In genomic region chr6:43369174-43370002, GRCh38 we compare ENCODE assay signal across 8 cellular contexts. TPM values are rescaled to one million over a fixed set of nuclear protein-coding genes. Genes with fewer than 3 reads are reported as not detected.
DNase-seq lines count a peak whose midpoint lies in the region; ATAC-seq, FAIRE-seq and TF ChIP-seq lines count a peak whose summit lies in the region.

ZNF318 (minus strand) TSS chr6:43369647; CDS start chr6:43369365, 282 bp downstream.

- TF ChIP-seq CTCF in Loucy (conservative IDR thresholded peaks at IDR 0.05; ENCODE audit: low read length): no peak
- no peak for TF ChIP-seq CTCF in RWPE2 (IDR thresholded peaks at IDR 0.05; ENCODE audit: poor library complexity, severe bottlenecking)
- TF ChIP-seq CTCF in fibroblast of mammary gland (conservative IDR thresholded peaks at IDR 0.05; ENCODE audit: control insufficient read depth, insufficient read depth, low read depth, low read length): no peak

- no peaks in the 10 kb centered on the region for H3K9me2 ChIP-seq in Loucy (replicated peaks; ENCODE audit: low read depth, low read length)

- H3K4me3 ChIP-seq in Loucy (ENCODE audit: low read length, poor library complexity, severe bottlenecking) (peak within 1 kb of the TSS; percentile 84), RWPE2 (ENCODE audit: severe bottlenecking) (peak within 1 kb of the TSS; percentile 87), fibroblast of mammary gland (ENCODE audit: control insufficient read depth, low read depth, low read length) (peak within 1 kb of the TSS; percentile 79)

- no peaks in the 10 kb centered on the region for H3K27me3 ChIP-seq in Loucy (ENCODE audit: insufficient read depth, low read length, poor library complexity, severe bottlenecking)
- no peaks in the 10 kb centered on the region for H3K27me3 ChIP-seq in RWPE2 (ENCODE audit: insufficient read depth, poor library complexity, severe bottlenecking)

- peak; percentile 97 for DNase-seq in EH (ENCODE audit: low read depth)
- DNase-seq in H54 (ENCODE audit: insufficient read length, low spot score): peak; percentile 91
- DNase-seq in RWPE2 (ENCODE audit: low spot score): peak; percentile 94
- peak; percentile 94 for DNase-seq in fibroblast of mammary gland (ENCODE audit: low read depth)
- DNase-seq in naive thymus-derived CD8-positive, alpha-beta T cell: peak; percentile 89 to 96 (median 92)
- peak; percentile 93 for DNase-seq in stimulated activated naive B cell treated with anti-CD40 and anti-IgM and Interleukin-4, amounts not matched to agents 10 μg/mL and 1 μg/mL and 100 μg/mL, for 72 hours

- peaks cover 42% of the 10 kb centered on the region for H3K4me1 ChIP-seq in Loucy (ENCODE audit: insufficient read depth, low read length, poor library complexity, severe bottlenecking)
- peaks cover 27% of the 10 kb centered on the region for H3K4me1 ChIP-seq in RWPE2 (ENCODE audit: insufficient read depth, poor library complexity, severe bottlenecking)

- H3K27me3 Mint-ChIP-seq in activated T-helper 17 cell treated with anti-CD3 and anti-CD28 coated beads, Interleukin-2, amount 50 U/mL, for 72 hours: no peaks in the 10 kb centered on the region
- H3K27me3 Mint-ChIP-seq in naive thymus-derived CD8-positive, alpha-beta T cell: no peaks in the 10 kb centered on the region
- H3K27me3 Mint-ChIP-seq in stimulated activated naive B cell treated with anti-CD40 and anti-IgM and Interleukin-4, amounts not matched to agents 10 μg/mL and 1 μg/mL and 100 μg/mL, for 72 hours: no peaks in the 10 kb centered on the region

- peaks cover 5% of the 10 kb centered on the region for H4K20me1 ChIP-seq in Loucy (ENCODE audit: insufficient read depth, low read length, poor library complexity, severe bottlenecking)

- peak; percentile 88 for ATAC-seq in RWPE2 (ENCODE audit: low read depth)
- ATAC-seq in activated T-helper 17 cell treated with anti-CD3 and anti-CD28 coated beads, Interleukin-2, amount 50 U/mL, for 72 hours (replicated peaks): peak; percentile 95
- ATAC-seq in naive thymus-derived CD8-positive, alpha-beta T cell: peak; percentile 91 to 95
- ATAC-seq in stimulated activated naive B cell treated with anti-CD40 and anti-IgM and Interleukin-4, amounts not matched to agents 10 μg/mL and 1 μg/mL and 100 μg/mL, for 72 hours (replicated peaks): peak; percentile 86 to 92

- peak within 1 kb of the TSS; percentile 94 for H3K4me2 ChIP-seq in Loucy (ENCODE audit: low read depth, low read length, poor library complexity, severe bottlenecking)

- peaks cover 11% of the 10 kb centered on the region for H3K36me3 Mint-ChIP-seq in activated T-helper 17 cell treated with anti-CD3 and anti-CD28 coated beads, Interleukin-2, amount 50 U/mL, for 72 hours (ENCODE audit: low read depth)
- peaks cover 3 to 9% (median 6%) of the 10 kb centered on the region in 3 donors for H3K36me3 Mint-ChIP-seq in naive thymus-derived CD8-positive, alpha-beta T cell
- H3K36me3 Mint-ChIP-seq in stimulated activated naive B cell treated with anti-CD40 and anti-IgM and Interleukin-4, amounts not matched to agents 10 μg/mL and 1 μg/mL and 100 μg/mL, for 72 hours: peaks cover 14 to 22% of the 10 kb centered on the region in 2 donors

- H3K36me3 ChIP-seq in Loucy (ENCODE audit: insufficient read depth, low read length) (0 out of 2 replicates have a peak, but pooled peaks cover 2% of the 10 kb centered on the region), RWPE2 (ENCODE audit: low read depth) (peaks cover 12% of the 10 kb centered on the region)

- H3K9ac ChIP-seq in Loucy (ENCODE audit: low read depth, low read length, poor library complexity, severe bottlenecking): peak within 1 kb of the TSS; percentile 83

- H3K9me3 Mint-ChIP-seq in activated T-helper 17 cell treated with anti-CD3 and anti-CD28 coated beads, Interleukin-2, amount 50 U/mL, for 72 hours: no peaks in the 10 kb centered on the region
- H3K9me3 Mint-ChIP-seq in naive thymus-derived CD8-positive, alpha-beta T cell: no peaks in the 10 kb centered on the region
- H3K9me3 Mint-ChIP-seq in stimulated activated naive B cell treated with anti-CD40 and anti-IgM and Interleukin-4, amounts not matched to agents 10 μg/mL and 1 μg/mL and 100 μg/mL, for 72 hours: no peaks in the 10 kb centered on the region

- H3K9me3 ChIP-seq in Loucy (ENCODE audit: insufficient read depth, low read depth, low read length) (no peaks in the 10 kb centered on the region), RWPE2 (ENCODE audit: severe bottlenecking) (no peaks in the 10 kb centered on the region)

- H3K27ac Mint-ChIP-seq in activated T-helper 17 cell treated with anti-CD3 and anti-CD28 coated beads, Interleukin-2, amount 50 U/mL, for 72 hours: peak within 1 kb of the TSS; percentile 94
- H3K27ac Mint-ChIP-seq in naive thymus-derived CD8-positive, alpha-beta T cell: peak within 1 kb of the TSS; percentile 92 to 98 (median 97)
- peak within 1 kb of the TSS; percentile 98 for H3K27ac Mint-ChIP-seq in stimulated activated naive B cell treated with anti-CD40 and anti-IgM and Interleukin-4, amounts not matched to agents 10 μg/mL and 1 μg/mL and 100 μg/mL, for 72 hours

- no peak for FAIRE-seq in H54 (lab: Jason Lieb, UNC)

- peaks cover 22% of the 10 kb centered on the region for H3K79me2 ChIP-seq in Loucy (ENCODE audit: insufficient read depth, low read length)

- TF ChIP-seq POLR2A in H54 (IDR thresholded peaks at IDR 0.05; ENCODE audit: low read depth, low read length): peak; percentile 75

- H2AFZ ChIP-seq in Loucy (ENCODE audit: low read length): peak within 1 kb of the TSS; percentile 84

- no peaks in the 10 kb centered on the region for H3F3A ChIP-seq in Loucy (ENCODE audit: low read depth)

- POLR2A ChIA-PET in naive thymus-derived CD8-positive, alpha-beta T cell (lab: Charles Lee): interaction anchor here (0.5 to 8.0 kb wide), 24 partner anchors 8 to 916 kb away, joined by 3 to 146 read pairs (median 4); partner anchors contain the start of genes ABCC10, CNPY3, CRIP3 and CUL9

- H3K4me3 Mint-ChIP-seq in activated T-helper 17 cell treated with anti-CD3 and anti-CD28 coated beads, Interleukin-2, amount 50 U/mL, for 72 hours: peak within 1 kb of the TSS; percentile 89
- peak within 1 kb of the TSS; percentile 51 to 96 (median 93) for H3K4me3 Mint-ChIP-seq in naive thymus-derived CD8-positive, alpha-beta T cell
- H3K4me3 Mint-ChIP-seq in stimulated activated naive B cell treated with anti-CD40 and anti-IgM and Interleukin-4, amounts not matched to agents 10 μg/mL and 1 μg/mL and 100 μg/mL, for 72 hours: peak within 1 kb of the TSS; percentile 86 to 93

- H3K27ac ChIP-seq in RWPE2 (ENCODE audit: poor library complexity, severe bottlenecking): peak within 1 kb of the TSS; percentile 90

- peaks cover 18% of the 10 kb centered on the region for H3K4me1 Mint-ChIP-seq in activated T-helper 17 cell treated with anti-CD3 and anti-CD28 coated beads, Interleukin-2, amount 50 U/mL, for 72 hours
- H3K4me1 Mint-ChIP-seq in naive thymus-derived CD8-positive, alpha-beta T cell: peaks cover 23 to 72% (median 49%) of the 10 kb centered on the region in 4 donors
- peaks cover 51 to 72% of the 10 kb centered on the region in 2 donors for H3K4me1 Mint-ChIP-seq in stimulated activated naive B cell treated with anti-CD40 and anti-IgM and Interleukin-4, amounts not matched to agents 10 μg/mL and 1 μg/mL and 100 μg/mL, for 72 hours

RNA-seq across cellular contexts. Expression of gene ZNF318, which starts in this region (rescaled TPM):
- total RNA-seq in activated T-helper 17 cell treated with anti-CD3 and anti-CD28 coated beads, Interleukin-2, amount 50 U/mL, for 72 hours: 10 to 100 TPM; 11.2 to 21.0 TPM
- total RNA-seq in naive thymus-derived CD8-positive, alpha-beta T cell: 10 to 100 TPM; 34.4 to 35.0 TPM
- polyA plus RNA-seq in naive thymus-derived CD8-positive, alpha-beta T cell: 1 to 10 TPM; 3.4 to 7.0 (median 5.7) TPM

Comparison
In these comparisons a context has a peak if more than half of its experiments do, and no peak if none do; other contexts are left out.
1. Peak in every context shown above with its lines: DNase-seq, ATAC-seq, H3K4me3 ChIP-seq and H3K27ac ChIP-seq.